8 cellular contexts compared by ENCODE assay signal in genomic region chr5:151663617-151664322, GRCh38.
DNase-seq lines count a peak whose midpoint lies in the region; ATAC-seq and TF ChIP-seq lines count a peak whose summit lies in the region.

No MANE protein-coding gene starts in this region.

- no peak for ATAC-seq in stimulated activated naive CD8-positive, alpha-beta T cell treated with anti-CD3 and anti-CD28 coated beads, Interleukin-15, Interleukin-2, amounts not matched to agents 100 U/mL and 50 U/mL, for 24 hours
- ATAC-seq in memory B cell (ENCODE audit: low read depth), result peak; percentile 41

- H3K4me1 Mint-ChIP-seq in stimulated activated naive CD8-positive, alpha-beta T cell treated with anti-CD3 and anti-CD28 coated beads, Interleukin-15, Interleukin-2, amounts not matched to agents 100 ng/mL and 50 ng/mL, for 24 hours (ENCODE audit: low read depth), result peaks cover 18% of the 10 kb centered on the region
- peaks cover 24% of the 10 kb centered on the region for H3K4me1 Mint-ChIP-seq in memory B cell

- no peak for TF ChIP-seq CTCF in cardiac fibroblast (IDR thresholded peaks at IDR 0.05; ENCODE audit: low read depth, low read length)

- H3K9me3 Mint-ChIP-seq in stimulated activated naive CD8-positive, alpha-beta T cell treated with anti-CD3 and anti-CD28 coated beads, Interleukin-15, Interleukin-2, amounts not matched to agents 100 ng/mL and 50 ng/mL, for 24 hours, result no peaks in the 10 kb centered on the region
- H3K9me3 Mint-ChIP-seq in memory B cell, result no peaks in the 10 kb centered on the region

- peaks cover 3% of the 10 kb centered on the region for H3K27me3 Mint-ChIP-seq in stimulated activated naive CD8-positive, alpha-beta T cell treated with anti-CD3 and anti-CD28 coated beads, Interleukin-15, Interleukin-2, amounts not matched to agents 100 ng/mL and 50 ng/mL, for 24 hours
- no peaks in the 10 kb centered on the region for H3K27me3 Mint-ChIP-seq in memory B cell

- H3K4me3 ChIP-seq in cardiac fibroblast (replicated peaks in 1 of 2; ENCODE audit: low read depth in 2 of 2, low read length in 2 of 2), result no peak overlapping the region

- no peak overlapping the region for H3K4me3 Mint-ChIP-seq in stimulated activated naive CD8-positive, alpha-beta T cell treated with anti-CD3 and anti-CD28 coated beads, Interleukin-15, Interleukin-2, amounts not matched to agents 100 ng/mL and 50 ng/mL, for 24 hours
- no peak overlapping the region for H3K4me3 Mint-ChIP-seq in memory B cell

- no peak for DNase-seq in stimulated activated naive CD8-positive, alpha-beta T cell treated with anti-CD3 and anti-CD28 coated beads, Interleukin-15, Interleukin-2, amounts not matched to agents 100 U/mL and 50 U/mL, for 24 hours
- peak; percentile 64 for DNase-seq in cardiac fibroblast (ENCODE audit: low read depth in 2 of 2)
- no peak for DNase-seq in memory B cell (ENCODE audit: low spot score in 2 of 2)
- no peak for DNase-seq in NCI-H226
- no peak for DNase-seq in NCI-H2227 (lab: John Stamatoyannopoulos, UW; ENCODE audit: unreplicated experiment)
- DNase-seq in NCI-H446 (lab: John Stamatoyannopoulos, UW), result no peak
- no peak for DNase-seq in NCI-H187 (lab: John Stamatoyannopoulos, UW)

- H3K27ac Mint-ChIP-seq in stimulated activated naive CD8-positive, alpha-beta T cell treated with anti-CD3 and anti-CD28 coated beads, Interleukin-15, Interleukin-2, amounts not matched to agents 100 ng/mL and 50 ng/mL, for 24 hours, result peak overlapping the region; percentile 36
- peak overlapping the region; percentile 33 for H3K27ac Mint-ChIP-seq in memory B cell

- no peaks in the 10 kb centered on the region for H3K36me3 Mint-ChIP-seq in stimulated activated naive CD8-positive, alpha-beta T cell treated with anti-CD3 and anti-CD28 coated beads, Interleukin-15, Interleukin-2, amounts not matched to agents 100 ng/mL and 50 ng/mL, for 24 hours (ENCODE audit: low read depth)
- no peaks in the 10 kb centered on the region for H3K36me3 Mint-ChIP-seq in memory B cell

Comparison
In these comparisons a context has a peak if more than half of its experiments do, and no peak if none do; other contexts are left out.
1. DNase-seq: peak in cardiac fibroblast (2 of 2); none in stimulated activated naive CD8-positive, alpha-beta T cell treated with anti-CD3 and anti-CD28 coated beads, Interleukin-15, Interleukin-2, amounts not matched to agents 100 U/mL and 50 U/mL, for 24 hours (single experiment), memory B cell (0 of 2), NCI-H226 (single experiment), NCI-H2227 (single experiment), NCI-H446 (0 of 2) and NCI-H187 (0 of 2).